ENCODE assay signal across 27 cellular contexts in genomic region chr1:222182641-222183040, GRCh38.
A peak's percentile ranks its signal among the peaks of the same experiment; 100 is the strongest.
DNase-seq lines count a peak whose midpoint lies in the region; ATAC-seq, FAIRE-seq and TF ChIP-seq lines count a peak whose summit lies in the region.
"Had no signal": no experiment of that assay in that cellular context is flagged by ENCODE, and none has a peak within 500 bp of the region (broad histone marks: within the 10 kb centered on the region; RNA-seq: fewer than 3 reads in every experiment).

No MANE protein-coding gene starts in this region.

- no peak overlapping the region for H3K9ac ChIP-seq in Karpas-422 (ENCODE audit: low read length)
- H3K9ac ChIP-seq: parathyroid adenoma had no signal

- H3K4me1 ChIP-seq in Karpas-422 (ENCODE audit: low read length): no peaks in the 10 kb centered on the region
- H3K4me1 ChIP-seq: ascending aorta, gastrocnemius medialis, parathyroid adenoma had no signal

- H4K20me1 ChIP-seq in Karpas-422 (ENCODE audit: insufficient read depth, low read depth, low read length): no peaks in the 10 kb centered on the region

- H3K4me3 ChIP-seq in fibroblast of mammary gland (ENCODE audit: control insufficient read depth, low read depth, low read length): no peak overlapping the region
- H3K4me3 ChIP-seq in Karpas-422 (ENCODE audit: low read length): no peak overlapping the region
- H3K4me3 ChIP-seq: ascending aorta, dorsolateral prefrontal cortex, gastrocnemius medialis, mucosa of descending colon had no signal

- H3K27me3 ChIP-seq in Karpas-422 (ENCODE audit: low read length): no peaks in the 10 kb centered on the region
- H3K27me3 ChIP-seq: ascending aorta, dorsolateral prefrontal cortex, gastrocnemius medialis had no signal

- H3K4me1 Mint-ChIP-seq in activated CD4-positive, alpha-beta T cell treated with anti-CD3 and anti-CD28 coated beads for 36 hours: no peaks in the 10 kb centered on the region
- H3K4me1 Mint-ChIP-seq: CD4-positive, alpha-beta memory T cell; nephron progenitor cell had no signal

- no peaks in the 10 kb centered on the region for H3K27me3 Mint-ChIP-seq in activated CD4-positive, alpha-beta T cell treated with anti-CD3 and anti-CD28 coated beads for 36 hours

- H3K36me3 ChIP-seq in Karpas-422 (ENCODE audit: insufficient read depth, low read length): no peaks in the 10 kb centered on the region
- H3K36me3 ChIP-seq: ascending aorta, gastrocnemius medialis had no signal

- FAIRE-seq in GM19239 (lab: Jason Lieb, UNC): no peak
- FAIRE-seq: endothelial cell of umbilical vein, HepG2, islet of Langerhans had no signal

- H3K36me3 Mint-ChIP-seq in activated CD4-positive, alpha-beta T cell treated with anti-CD3 and anti-CD28 coated beads for 36 hours (ENCODE audit: low read depth): no peaks in the 10 kb centered on the region
- H3K36me3 Mint-ChIP-seq: CD4-positive, alpha-beta memory T cell had no signal

- CTCF ChIA-PET in activated CD4-positive, alpha-beta T cell treated with anti-CD3 and anti-CD28 coated beads for 36 hours (lab: Charles Lee): interaction anchor here (0.7 kb wide), 1 partner anchor 908 kb away, joined by 3 read pairs; no protein-coding TSS in a partner anchor

- H3K9me3 ChIP-seq in Karpas-422 (ENCODE audit: low read length): no peaks in the 10 kb centered on the region
- H3K9me3 ChIP-seq: ascending aorta, gastrocnemius medialis, mucosa of descending colon had no signal

- TF ChIP-seq CTCF in fibroblast of mammary gland (conservative IDR thresholded peaks at IDR 0.05; ENCODE audit: control insufficient read depth, insufficient read depth, low read depth, low read length): no peak

- no peak for ATAC-seq in activated CD4-positive, alpha-beta T cell treated with anti-CD3 and anti-CD28 coated beads for 36 hours
- ATAC-seq: gastrocnemius medialis, HepG2, mucosa of descending colon, right cardiac atrium, Right ventricle myocardium inferior had no signal

- H3K9me2 ChIP-seq in Karpas-422 (replicated peaks; ENCODE audit: insufficient read depth, low read length): no peaks in the 10 kb centered on the region

- H3K27ac ChIP-seq in Karpas-422 (ENCODE audit: low read length): no peak overlapping the region
- H3K27ac ChIP-seq: ascending aorta, dorsolateral prefrontal cortex, gastrocnemius medialis, parathyroid adenoma had no signal

- DNase-seq in H4 (ENCODE audit: low spot score) (peak; percentile 13), OCI-M1 (lab: John Stamatoyannopoulos, UW) (peak; percentile 26), fibroblast of mammary gland (ENCODE audit: low read depth) (peak; percentile 36), GM19239 (ENCODE audit: insufficient read length, low spot score) (no peak), NCI-H1417 treated with DMSO at 0.1 percent for 48 hours (lab: John Stamatoyannopoulos, UW) (no peak), Karpas-422 (no peak)
- DNase-seq in activated CD4-positive, alpha-beta T cell treated with anti-CD3 and anti-CD28 coated beads for 36 hours: no peak
- DNase-seq: CD4-positive, alpha-beta memory T cell; cerebellar nuclear complex; DMS153; dorsolateral prefrontal cortex; gastrocnemius medialis; H7; mucosa of descending colon; NCI-H2081; nephron progenitor cell; right cardiac atrium; stimulated activated naive CD4-positive, alpha-beta T cell treated with Interleukin-2 at 50 U/mL for 16 hours had no signal

- no peak overlapping the region for H3K4me2 ChIP-seq in Karpas-422 (ENCODE audit: low read depth, low read length, poor library complexity, severe bottlenecking)

- POLR2A ChIA-PET in activated CD4-positive, alpha-beta T cell treated with anti-CD3 and anti-CD28 coated beads for 36 hours (lab: Charles Lee): no interaction called here

- intact Hi-C loops in activated CD4-positive, alpha-beta T cell treated with anti-CD3 and anti-CD28 coated beads for 36 hours (cut with DNase I, micrococcal nuclease): no loop called here

- H3K9me3 Mint-ChIP-seq in activated CD4-positive, alpha-beta T cell treated with anti-CD3 and anti-CD28 coated beads for 36 hours (ENCODE audit: low read depth): peaks cover 11% of the 10 kb centered on the region

- no peak overlapping the region for H3K27ac Mint-ChIP-seq in activated CD4-positive, alpha-beta T cell treated with anti-CD3 and anti-CD28 coated beads for 36 hours
- H3K27ac Mint-ChIP-seq: activated naive CD4-positive, alpha-beta T cell treated with anti-CD3 and anti-CD28 coated beads, Interleukin-2, amount 50 U/mL, for 72 hours; activated T-helper 2 cell treated with anti-CD3 and anti-CD28 coated beads, Interferon-gamma antibody, Interleukin-2, Interleukin-4, amounts not matched to agents 10 μg/mL and 5 μg/mL and 100 μg/mL, durations not matched to agents 14 hours and 24 hours and 36 hours; nephron progenitor cell; T-helper 2 cell treated with Interferon-gamma antibody and Interleukin-4, amounts not matched to agents 5 μg/mL and 100 μg/mL, for 36 hours had no signal

- H3K4me3 Mint-ChIP-seq in activated CD4-positive, alpha-beta T cell treated with anti-CD3 and anti-CD28 coated beads for 36 hours: no peak overlapping the region
- H3K4me3 Mint-ChIP-seq: CD4-positive, alpha-beta memory T cell; nephron progenitor cell; T-helper 2 cell treated with Interferon-gamma antibody and Interleukin-4, amounts not matched to agents 5 μg/mL and 100 μg/mL, for 36 hours had no signal

- H3K79me2 ChIP-seq in Karpas-422 (ENCODE audit: low read length): no peaks in the 10 kb centered on the region
- H3K79me2 ChIP-seq: parathyroid adenoma had no signal

- H2AFZ ChIP-seq in Karpas-422 (ENCODE audit: low read length): no peak overlapping the region
- H2AFZ ChIP-seq: parathyroid adenoma had no signal

Comparison
In these comparisons a context has a peak if more than half of its experiments do, and no peak if none do; other contexts are left out.
1. DNase-seq: peak in H4 (single experiment), OCI-M1 (single experiment) and fibroblast of mammary gland (single experiment); none in activated CD4-positive, alpha-beta T cell treated with anti-CD3 and anti-CD28 coated beads for 36 hours (single experiment), GM19239 (single experiment), NCI-H1417 treated with DMSO at 0.1 percent for 48 hours (single experiment) and Karpas-422 (single experiment).